37 cellular contexts compared by ENCODE assay signal in the genomic region with DNA sequence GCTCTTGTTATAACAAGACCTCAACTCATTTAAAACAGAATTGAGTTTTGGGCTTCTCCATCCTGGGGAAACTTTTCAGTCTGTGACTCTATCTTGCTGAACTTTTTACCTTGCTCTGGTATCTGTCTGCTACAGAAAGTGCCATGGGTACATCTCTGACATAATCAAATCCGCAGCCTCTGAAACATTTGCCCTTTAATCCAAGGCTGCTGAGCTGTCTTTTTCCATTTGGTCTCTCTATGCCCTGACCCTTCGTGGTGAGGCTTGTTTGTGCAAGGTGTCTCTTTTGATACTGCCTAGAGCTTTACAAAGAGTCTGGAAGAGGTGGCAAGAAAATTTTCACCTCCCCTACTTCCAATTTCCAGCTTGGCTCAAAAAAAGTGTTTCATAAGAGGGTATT. TPM values are rescaled to one million over a fixed set of nuclear protein-coding genes. Genes with fewer than 3 reads are reported as not detected.
"Had no signal": no experiment of that assay in that cellular context is flagged by ENCODE, and none has a peak within 500 bp of the region (broad histone marks: within the 10 kb centered on the region; RNA-seq: fewer than 3 reads in every experiment).

No MANE protein-coding gene starts in this region.

- ATAC-seq: activated CD8-positive, alpha-beta memory T cell treated with anti-CD3 and anti-CD28 coated beads, Interleukin-2, amount 10 ng/mL, durations not matched to agents 7 days and 5 days; PC-3 had no signal

- H3K27me3 ChIP-seq: breast epithelium, Peyer's patch had no signal

- DNase-seq: activated CD4-positive, alpha-beta memory T cell treated with anti-CD3 and anti-CD28 coated beads, Interleukin-2, amount 10 ng/mL, durations not matched to agents 7 days and 5 days; activated CD4-positive, alpha-beta T cell treated with anti-CD3 and anti-CD28 coated beads for 1 hour; activated CD4-positive, alpha-beta T cell treated with anti-CD3 and anti-CD28 coated beads for 48 hours; activated CD4-positive, CD25-positive, alpha-beta regulatory T cell; activated CD8-positive, alpha-beta memory T cell treated with anti-CD3 and anti-CD28 coated beads for 24 hours; activated CD8-positive, alpha-beta memory T cell treated with anti-CD3 and anti-CD28 coated beads, Interleukin-2, amount 10 ng/mL, durations not matched to agents 7 days and 5 days; activated CD8-positive, alpha-beta memory T cell treated with anti-CD3 and anti-CD28 coated beads, Interleukin-2, amount 50 U/mL, for 48 hours; activated gamma-delta T cell; activated naive CD4-positive, alpha-beta T cell treated with Interleukin-2 at 50 U/mL for 16 hours; activated naive CD8-positive, alpha-beta T cell treated with anti-CD3 and anti-CD28 coated beads, Interleukin-2, amount 10 ng/mL, durations not matched to agents 7 days and 5 days; activated T-cell treated with anti-CD3 and anti-CD28 coated beads, Interleukin-2, amount 50 U/mL, for 48 hours; amniotic stem cell; aorta; caudate nucleus; cerebellar nuclear complex; Karpas-422; KBM-7; NCI-H1105; NCI-H1417 treated with DMSO at 0.1 percent for 48 hours; NCI-H1694; NCI-H1930; NCI-H2081 treated with DMSO at 0.1 percent for 48 hours; NCI-H345; NCI-H524 treated with DMSO at 0.1 percent for 48 hours; NK-92 treated with Interleukin-12 subunit alpha and Interleukin-12 subunit beta, amount 100 ng/mL, for 24 hours; PC-3; Peyer's patch; RPMI8226; SIG-M5; T1000; WERI-Rb-1 had no signal

- H3K4me3 ChIP-seq: breast epithelium, Peyer's patch had no signal

- H3K36me3 ChIP-seq: breast epithelium, Peyer's patch, WERI-Rb-1 had no signal

- H3K27ac ChIP-seq: breast epithelium, Peyer's patch, WERI-Rb-1 had no signal

- H3K4me1 ChIP-seq: breast epithelium, Peyer's patch had no signal

- H3K9me3 ChIP-seq: breast epithelium, Peyer's patch had no signal

RNA-seq across cellular contexts. Expression of a gene that starts 11.3 kb away (rescaled TPM):
- total RNA-seq: activated CD4-positive, alpha-beta memory T cell treated with anti-CD3 and anti-CD28 coated beads, Interleukin-2, amount 10 ng/mL, durations not matched to agents 7 days and 5 days; activated CD8-positive, alpha-beta memory T cell treated with anti-CD3 and anti-CD28 coated beads, Interleukin-2, amount 10 ng/mL, durations not matched to agents 7 days and 5 days; activated naive CD8-positive, alpha-beta T cell treated with anti-CD3 and anti-CD28 coated beads, Interleukin-2, amount 10 ng/mL, durations not matched to agents 7 days and 5 days; MCF 10A; NCI-H460; PC-3; T-helper 1 cell treated with Interleukin-12 subunit alpha and Interleukin-12 subunit beta and Interleukin-4 antibody, amounts not matched to agents 30 ng/mL and 1 ng/mL, for 36 hours; T-helper 2 cell treated with Interferon-gamma antibody and Interleukin-4, amounts not matched to agents 100 ng/mL and 5 ng/mL, for 36 hours had no signal
- polyA plus RNA-seq: IgD-negative memory B cell had no signal
